ENCODE assay signal across 21 cellular contexts in genomic region chr1:89790592-89790991, GRCh38. TPM values are rescaled to one million over a fixed set of nuclear protein-coding genes. Genes with fewer than 3 reads are reported as not detected.
DNase-seq lines count a peak whose midpoint lies in the region; ATAC-seq and TF ChIP-seq lines count a peak whose summit lies in the region.
"Had no signal": no experiment of that assay in that cellular context is flagged by ENCODE, and none has a peak within 500 bp of the region (broad histone marks: within the 10 kb centered on the region; RNA-seq: fewer than 3 reads in every experiment).

No MANE protein-coding gene starts in this region.

- H4K20me1 ChIP-seq in SK-N-SH (ENCODE audit: insufficient read depth), result no peaks in the 10 kb centered on the region
- H4K20me1 ChIP-seq: BLaER1 had no signal

- H3K4me3 ChIP-seq in BJ (ENCODE audit: low read depth, low read length) (no peak overlapping the region), SK-N-SH (ENCODE audit: low read depth in 2 of 2, low read length in 1 of 2) (no peak overlapping the region), heart right ventricle (no peak overlapping the region)
- H3K4me3 ChIP-seq: A549, BLaER1 had no signal

- H3K27ac ChIP-seq in SK-N-SH (ENCODE audit: low read depth in 2 of 2, low read length in 1 of 2), result peak overlapping the region in 1 of 2 experiments; percentile 23; a peak in 1 of 4 replicates
- no peak overlapping the region for H3K27ac ChIP-seq in heart right ventricle
- H3K27ac ChIP-seq: 22Rv1, A549, BLaER1 had no signal

- no peaks in the 10 kb centered on the region for H3K36me3 Mint-ChIP-seq in activated T-cell treated with anti-CD3 and anti-CD28 coated beads, Interleukin-2, amount 50 U/mL, for 72 hours (ENCODE audit: insufficient read depth in 2 of 2)
- H3K36me3 Mint-ChIP-seq: CD14-positive monocyte; CD4-positive, alpha-beta memory T cell; IgD-negative memory B cell had no signal

- no peak for TF ChIP-seq RAD21 in SK-N-SH (IDR thresholded peaks at IDR 0.05; ENCODE audit: low read length)

- no peaks in the 10 kb centered on the region for H3K9me2 ChIP-seq in SK-N-SH

- H2AFZ ChIP-seq in SK-N-SH (ENCODE audit: low read depth), result no peak overlapping the region

- H3K9me3 ChIP-seq in SK-N-SH (no peaks in the 10 kb centered on the region), heart right ventricle (no peaks in the 10 kb centered on the region)
- H3K9me3 ChIP-seq: A549, BLaER1 had no signal

- 31% methylated on average over 2 of the region's 2 CpGs for WGBS in SK-N-SH (ENCODE audit: low lambda C conversion rate)
- WGBS in heart right ventricle, 2 donors, result 91 to 98% methylated on average over 2 of the region's 2 CpGs

- H3K4me1 ChIP-seq in SK-N-SH (ENCODE audit: control insufficient read depth in 1 of 2, insufficient read depth in 2 of 2, low read depth in 1 of 2, low read length in 1 of 2) (peaks cover 0 to 10% of the 10 kb centered on the region in 2 experiments; a peak in 1 of 4 replicates), heart right ventricle (no peaks in the 10 kb centered on the region)
- H3K4me1 ChIP-seq: A549, BLaER1 had no signal

- CTCF ChIA-PET in BJ (lab: Yijun Ruan, JAX), result interaction anchor here (1.0 to 1.4 kb wide), 2 partner anchors 27 to 128 kb away, joined by 3 read pairs; no protein-coding TSS in a partner anchor
- CTCF ChIA-PET in SK-N-SH (lab: Yijun Ruan, JAX), result interaction anchor here (1.2 to 2.5 kb wide), 2 partner anchors 8 to 14 kb away, joined by 3 to 12 read pairs; no protein-coding TSS in a partner anchor

- no peak overlapping the region for H3K4me2 ChIP-seq in SK-N-SH
- H3K4me2 ChIP-seq: A549, BLaER1 had no signal

- no peaks in the 10 kb centered on the region for H3K9me3 Mint-ChIP-seq in activated T-cell treated with anti-CD3 and anti-CD28 coated beads, Interleukin-2, amount 50 U/mL, for 72 hours
- H3K9me3 Mint-ChIP-seq: CD4-positive, alpha-beta memory T cell; H9; IgD-negative memory B cell had no signal

- intact Hi-C loops in heart right ventricle (cut with DNase I), result no loop called here

- H3K9ac ChIP-seq in SK-N-SH, result no peak overlapping the region
- H3K9ac ChIP-seq: BLaER1 had no signal

- DNase-seq in AG08395 (ENCODE audit: low spot score) (peak; percentile 48), BJ (ENCODE audit: low read depth) (peak; percentile 19), SK-N-SH (no peak), fibroblast of gingiva (ENCODE audit: low read depth) (peak; percentile 70), GDM1 (lab: John Stamatoyannopoulos, UW) (no peak), heart right ventricle (no peak)
- DNase-seq in activated T-cell treated with anti-CD3 and anti-CD28 coated beads, Interleukin-2, amount 50 U/mL, for 72 hours, result no peak
- DNase-seq: AML-193; CD4-positive, alpha-beta memory T cell; DMS153; DMS79; GF-D8; H9; KBM-7 had no signal

- no peaks in the 10 kb centered on the region for H3K36me3 ChIP-seq in BJ (ENCODE audit: control insufficient read depth, insufficient read depth, low read length)
- no peaks in the 10 kb centered on the region for H3K36me3 ChIP-seq in SK-N-SH (replicated peaks in 1 of 2; ENCODE audit: control insufficient read depth in 1 of 2, insufficient read depth in 2 of 2, low read length in 1 of 2)
- H3K36me3 ChIP-seq in heart right ventricle, result no peaks in the 10 kb centered on the region
- H3K36me3 ChIP-seq: BLaER1 had no signal

- H3K27me3 ChIP-seq in BJ (ENCODE audit: control insufficient read depth, insufficient read depth, low read length) (peaks cover 3% of the 10 kb centered on the region), SK-N-SH (ENCODE audit: insufficient read depth) (no peaks in the 10 kb centered on the region), heart right ventricle (no peaks in the 10 kb centered on the region)
- H3K27me3 ChIP-seq: BLaER1 had no signal

- no peaks in the 10 kb centered on the region for H3K27me3 Mint-ChIP-seq in activated T-cell treated with anti-CD3 and anti-CD28 coated beads, Interleukin-2, amount 50 U/mL, for 72 hours (ENCODE audit: low read depth)

- no peaks in the 10 kb centered on the region for H3K4me1 Mint-ChIP-seq in activated T-cell treated with anti-CD3 and anti-CD28 coated beads, Interleukin-2, amount 50 U/mL, for 72 hours (ENCODE audit: low read depth)
- H3K4me1 Mint-ChIP-seq: CD14-positive monocyte; CD4-positive, alpha-beta memory T cell; IgD-negative memory B cell had no signal

- ATAC-seq in GM21529 (IDR thresholded peaks at IDR 0.05; ENCODE audit: unreplicated experiment) (no peak), heart right ventricle (no peak)
- no peak for ATAC-seq in activated T-cell treated with anti-CD3 and anti-CD28 coated beads, Interleukin-2, amount 50 U/mL, for 72 hours (replicated peaks in 1 of 2)
- ATAC-seq: A549, HepG2 had no signal

- H3K27ac Mint-ChIP-seq in activated T-cell treated with anti-CD3 and anti-CD28 coated beads, Interleukin-2, amount 50 U/mL, for 72 hours, result no peak overlapping the region
- H3K27ac Mint-ChIP-seq: CD14-positive monocyte; CD4-positive, alpha-beta memory T cell; H9; IgD-negative memory B cell had no signal

- no peak overlapping the region for H3K4me3 Mint-ChIP-seq in activated T-cell treated with anti-CD3 and anti-CD28 coated beads, Interleukin-2, amount 50 U/mL, for 72 hours
- H3K4me3 Mint-ChIP-seq: CD14-positive monocyte; CD4-positive, alpha-beta memory T cell; H9; IgD-negative memory B cell had no signal

- TF ChIP-seq CTCF in BJ (IDR thresholded peaks at IDR 0.05; ENCODE audit: insufficient read depth, low read depth, low read length) (no peak), SK-N-SH (IDR thresholded peaks at IDR 0.05) (no peak), heart right ventricle (IDR thresholded peaks at IDR 0.05) (no peak)

- POLR2A ChIA-PET in BJ (lab: Charles Lee), result no interaction called here
- POLR2A ChIA-PET in SK-N-SH (lab: Yijun Ruan, JAX), result no interaction called here

- no peak for TF ChIP-seq EP300 in SK-N-SH (IDR thresholded peaks at IDR 0.05; ENCODE audit: borderline replicate concordance in 1 of 2, low read depth in 1 of 2, low read length in 1 of 2)

- no peaks in the 10 kb centered on the region for H3K79me2 ChIP-seq in SK-N-SH (ENCODE audit: insufficient read depth)

- no peaks in the 10 kb centered on the region for H3F3A ChIP-seq in SK-N-SH (replicated peaks; ENCODE audit: insufficient read depth)

TF ChIP-seq in SK-N-SH, 30 proteins besides CTCF, POLR2A, EP300 and RAD21:
- TF ChIP-seq PBX3 (IDR thresholded peaks at IDR 0.05), result 0 out of 2 replicates have a peak, but pooled peaks have one; percentile 11
- TF ChIP-seq TCF12 (IDR thresholded peaks at IDR 0.05), result peak; percentile 71
- TF ChIP-seq USF1 (IDR thresholded peaks at IDR 0.05; ENCODE audit: borderline replicate concordance, low read depth), result no peak
- TF ChIP-seq MAX (IDR thresholded peaks at IDR 0.05; ENCODE audit: low read depth), result no peak

RNA-seq across cellular contexts. Expression of gene LRRC8D, which starts 30.2 kb away (rescaled TPM):
- polyA plus RNA-seq in BJ (2011; rRNA removed), result 51.9 and 54.4 TPM in 2 replicates
- polyA minus RNA-seq in BJ (2011; rRNA and poly(A)+ RNA removed), result 31.9 and 48.1 TPM in 2 replicates
- 15.0 and 21.5 TPM in 2 replicates for polyA plus RNA-seq in SK-N-SH (2012; rRNA removed)
- 15.3 and 16.7 TPM in 2 replicates for polyA plus RNA-seq in SK-N-SH (2012; cell fraction: cytosol; rRNA removed)
- polyA plus RNA-seq in SK-N-SH (2012; cell fraction: nucleus; rRNA removed), result 12.9 and 17.5 TPM in 2 replicates
- 10 to 100 TPM; 29.2 to 44.8 TPM for total RNA-seq in activated T-cell treated with anti-CD3 and anti-CD28 coated beads, Interleukin-2, amount 50 U/mL, for 72 hours
- 1 to 10 TPM; 5.1 to 8.2 (median 6.6) TPM for total RNA-seq in heart right ventricle
- polyA plus RNA-seq in heart right ventricle, result 10 to 100 TPM in 1 of 2 donors, 1 to 10 TPM in 1; 3.0 to 11.0 TPM

Comparison
In these comparisons a context has a peak if more than half of its experiments do, and no peak if none do; other contexts are left out.
1. DNase-seq: peak in AG08395 (single experiment), BJ (single experiment) and fibroblast of gingiva (single experiment); none in SK-N-SH (single experiment), GDM1 (single experiment), activated T-cell treated with anti-CD3 and anti-CD28 coated beads, Interleukin-2, amount 50 U/mL, for 72 hours (0 of 2) and heart right ventricle (0 of 2).